ENCODE assay signal across 8 cellular contexts in genomic region chr14:50320279-50320678, GRCh38. TPM values are rescaled to one million over a fixed set of nuclear protein-coding genes. Genes with fewer than 3 reads are reported as not detected.
DNase-seq lines count a peak whose midpoint lies in the region; ATAC-seq and TF ChIP-seq lines count a peak whose summit lies in the region.

No MANE protein-coding gene starts in this region.

- H3K27ac ChIP-seq in left lung = peak overlapping the region; percentile 73 to 80

- H3K9ac ChIP-seq in adipocyte (ENCODE audit: low read length) = peak overlapping the region; percentile 68

- peaks cover 25% of the 10 kb centered on the region for H3K4me1 ChIP-seq in adipocyte (ENCODE audit: control insufficient read depth, insufficient read depth, low read length)
- peaks cover 3 to 35% of the 10 kb centered on the region in 2 donors for H3K4me1 ChIP-seq in left lung

- DNase-seq in AG20443 (ENCODE audit: low spot score) = peak; percentile 66
- DNase-seq in adipocyte (ENCODE audit: low read depth) = peak; percentile 31
- DNase-seq in left lung = no peak
- DNase-seq in iPS-NIHi7 (ENCODE audit: extremely low spot score) = no peak
- DNase-seq in activated CD8-positive, alpha-beta memory T cell treated with anti-CD3 and anti-CD28 coated beads, Interleukin-2, amount 50 U/mL, for 4 hours = no peak
- DNase-seq in CD1c-positive myeloid dendritic cell (ENCODE audit: extremely low spot score) = no peak

- peak overlapping the region; percentile 67 for H3K4me3 ChIP-seq in adipocyte (ENCODE audit: low read length)
- no peak overlapping the region for H3K4me3 ChIP-seq in left lung

- H3K36me3 ChIP-seq in adipocyte (ENCODE audit: control insufficient read depth, insufficient read depth, low read length, severe bottlenecking) = peaks cover 13% of the 10 kb centered on the region
- peaks cover 0 to 20% of the 10 kb centered on the region in 2 donors for H3K36me3 ChIP-seq in left lung

- ATAC-seq in GM21529 (IDR thresholded peaks at IDR 0.05; ENCODE audit: unreplicated experiment) (peak; percentile 53), left lung (peak; percentile 50), HG02870 (IDR thresholded peaks at IDR 0.05; ENCODE audit: unreplicated experiment) (no peak)

- intact Hi-C loops in left lung (cut with DNase I) = loop anchor here in 1 of 2 donors (5.0 kb wide), 1 partner anchor 212 kb away; the partner anchor contains the start of gene MAP4K5

- H3K9me3 ChIP-seq in adipocyte (ENCODE audit: control insufficient read depth, low read length) = no peaks in the 10 kb centered on the region
- no peaks in the 10 kb centered on the region for H3K9me3 ChIP-seq in left lung

- TF ChIP-seq CTCF in left lung (IDR thresholded peaks at IDR 0.05) = no peak

- H3K27me3 ChIP-seq in adipocyte (replicated peaks; ENCODE audit: control insufficient read depth, insufficient read depth, low read length) (no peaks in the 10 kb centered on the region), left lung (no peaks in the 10 kb centered on the region)

RNA-seq across cellular contexts. Expression of gene DMAC2L, which starts 8.2 kb away (rescaled TPM):
- total RNA-seq in left lung = 10 to 100 TPM; 15.7 to 18.8 TPM

RNA-seq across cellular contexts. Expression of gene L2HGDH, which starts 8.2 kb away (rescaled TPM):
- total RNA-seq in left lung = 1 to 10 TPM; 4.6 to 5.5 TPM

Comparison
In these comparisons a context has a peak if more than half of its experiments do, and no peak if none do; other contexts are left out.
1. DNase-seq: peak in AG20443 (single experiment) and adipocyte (single experiment); none in left lung (0 of 2), iPS-NIHi7 (single experiment), activated CD8-positive, alpha-beta memory T cell treated with anti-CD3 and anti-CD28 coated beads, Interleukin-2, amount 50 U/mL, for 4 hours (single experiment) and CD1c-positive myeloid dendritic cell (single experiment).